8 cellular contexts compared by ENCODE assay signal in genomic region chr21:32278068-32278467, GRCh38. TPM values are rescaled to one million over a fixed set of nuclear protein-coding genes. Genes with fewer than 3 reads are reported as not detected.
DNase-seq lines count a peak whose midpoint lies in the region; ATAC-seq and TF ChIP-seq lines count a peak whose summit lies in the region.

No MANE protein-coding gene starts in this region.

- H3K9me3 ChIP-seq in PC-3 (ENCODE audit: low read length) (no peaks in the 10 kb centered on the region), endodermal cell (ENCODE audit: control insufficient read depth, low read length) (no peaks in the 10 kb centered on the region), osteoblast (ENCODE audit: low read depth, low read length) (no peaks in the 10 kb centered on the region)

- TF ChIP-seq CTCF in PC-3 (conservative IDR thresholded peaks at IDR 0.05; ENCODE audit: low read depth, low read length) (no peak), endodermal cell (conservative IDR thresholded peaks at IDR 0.05) (no peak), osteoblast (IDR thresholded peaks at IDR 0.05; ENCODE audit: extremely low read depth, low read depth, low read length) (no peak)

- H3K36me3 Mint-ChIP-seq in stimulated activated naive CD8-positive, alpha-beta T cell treated with anti-CD3 and anti-CD28 coated beads, Interleukin-15, Interleukin-2, amounts not matched to agents 100 ng/mL and 50 ng/mL, for 24 hours (ENCODE audit: low read depth) = peaks cover 15% of the 10 kb centered on the region
- peaks cover 17% of the 10 kb centered on the region for H3K36me3 Mint-ChIP-seq in endodermal cell (ENCODE audit: low read depth)

- H3F3A ChIP-seq in PC-3 (ENCODE audit: low read length, unreplicated experiment) = no peaks in the 10 kb centered on the region

- H3K4me3 Mint-ChIP-seq in stimulated activated naive CD8-positive, alpha-beta T cell treated with anti-CD3 and anti-CD28 coated beads, Interleukin-15, Interleukin-2, amounts not matched to agents 100 ng/mL and 50 ng/mL, for 24 hours = peak overlapping the region; percentile 99
- H3K4me3 Mint-ChIP-seq in endodermal cell = peak overlapping the region; percentile 96

- no peaks in the 10 kb centered on the region for H3K9me3 Mint-ChIP-seq in stimulated activated naive CD8-positive, alpha-beta T cell treated with anti-CD3 and anti-CD28 coated beads, Interleukin-15, Interleukin-2, amounts not matched to agents 100 ng/mL and 50 ng/mL, for 24 hours
- no peaks in the 10 kb centered on the region for H3K9me3 Mint-ChIP-seq in endodermal cell

- CTCF ChIA-PET in PC-3 (lab: Charles Lee) = no interaction called here

- H3K27me3 Mint-ChIP-seq in stimulated activated naive CD8-positive, alpha-beta T cell treated with anti-CD3 and anti-CD28 coated beads, Interleukin-15, Interleukin-2, amounts not matched to agents 100 ng/mL and 50 ng/mL, for 24 hours = no peaks in the 10 kb centered on the region
- no peaks in the 10 kb centered on the region for H3K27me3 Mint-ChIP-seq in endodermal cell (ENCODE audit: insufficient read depth)

- H3K4me2 ChIP-seq in PC-3 (ENCODE audit: low read length) (peak overlapping the region; percentile 85), osteoblast (ENCODE audit: insufficient read depth, low read length) (peak overlapping the region; percentile 98)

- no peak for DNase-seq in stimulated activated naive CD8-positive, alpha-beta T cell treated with anti-CD3 and anti-CD28 coated beads, Interleukin-15, Interleukin-2, amounts not matched to agents 100 U/mL and 50 U/mL, for 24 hours
- DNase-seq in PC-3 = peak; percentile 27
- DNase-seq in endodermal cell = no peak
- no peak for DNase-seq in osteoblast (ENCODE audit: insufficient read length, low spot score, missing footprints)
- no peak for DNase-seq in LoVo (ENCODE audit: low spot score)
- DNase-seq in NCI-H187 (lab: John Stamatoyannopoulos, UW) = no peak

- POLR2A ChIA-PET in PC-3 (lab: Charles Lee; ENCODE audit: unreplicated experiment) = interaction anchor here (0.6 kb wide), 1 partner anchor 1655 kb away, joined by 22 read pairs; no protein-coding TSS in a partner anchor

- ATAC-seq in stimulated activated naive CD8-positive, alpha-beta T cell treated with anti-CD3 and anti-CD28 coated beads, Interleukin-15, Interleukin-2, amounts not matched to agents 100 U/mL and 50 U/mL, for 24 hours = no peak
- peak; percentile 35 for ATAC-seq in PC-3
- ATAC-seq in GM19452 (IDR thresholded peaks at IDR 0.05; ENCODE audit: unreplicated experiment) = no peak

- peak overlapping the region; percentile 92 for H3K4me3 ChIP-seq in PC-3 (ENCODE audit: low read length)
- H3K4me3 ChIP-seq in endodermal cell (ENCODE audit: low read length) = peak overlapping the region; percentile 89
- peak overlapping the region; percentile 98 for H3K4me3 ChIP-seq in osteoblast (ENCODE audit: insufficient read depth, low read length)

- H3K27ac ChIP-seq in PC-3 (ENCODE audit: low read length) (no peak overlapping the region), endodermal cell (ENCODE audit: low read depth, low read length) (peak overlapping the region; percentile 70), osteoblast (ENCODE audit: low read depth, low read length) (peak overlapping the region; percentile 52)

- BruUV-seq in PC-3 (replicated peaks; lab: Mats Ljungman, UMichigan) = TSS peak; percentile 33

- H3K4me1 Mint-ChIP-seq in stimulated activated naive CD8-positive, alpha-beta T cell treated with anti-CD3 and anti-CD28 coated beads, Interleukin-15, Interleukin-2, amounts not matched to agents 100 ng/mL and 50 ng/mL, for 24 hours (ENCODE audit: low read depth) = peaks cover 29% of the 10 kb centered on the region
- peaks cover 2% of the 10 kb centered on the region for H3K4me1 Mint-ChIP-seq in endodermal cell

- H3K36me3 ChIP-seq in PC-3 (ENCODE audit: low read depth, low read length) (no peaks in the 10 kb centered on the region; the same call in 1 of the 2 replicates), endodermal cell (ENCODE audit: control insufficient read depth, insufficient read depth, low read length) (peaks cover 14% of the 10 kb centered on the region), osteoblast (ENCODE audit: insufficient read depth, low read length) (peaks cover 5% of the 10 kb centered on the region)

- peaks cover 33% of the 10 kb centered on the region for H3K79me2 ChIP-seq in PC-3 (ENCODE audit: low read length)
- peaks cover 24% of the 10 kb centered on the region for H3K79me2 ChIP-seq in osteoblast (ENCODE audit: insufficient read depth, low read length)

- H3K27me3 ChIP-seq in PC-3 (ENCODE audit: low read length) = no peaks in the 10 kb centered on the region
- H3K27me3 ChIP-seq in endodermal cell (ENCODE audit: control insufficient read depth, insufficient read depth, low read length, poor library complexity, severe bottlenecking) = no peaks in the 10 kb centered on the region
- H3K27me3 ChIP-seq in osteoblast (ENCODE audit: insufficient read depth, low read length) = no peaks in the 10 kb centered on the region

- peaks cover 14% of the 10 kb centered on the region for H3K4me1 ChIP-seq in PC-3 (ENCODE audit: insufficient read depth, low read length)
- no peaks in the 10 kb centered on the region for H3K4me1 ChIP-seq in endodermal cell (ENCODE audit: control insufficient read depth, insufficient read depth, low read length)
- H3K4me1 ChIP-seq in osteoblast (ENCODE audit: insufficient read depth, low read length) = peaks cover 17% of the 10 kb centered on the region

- H4K20me1 ChIP-seq in PC-3 (ENCODE audit: low read length) (no peaks in the 10 kb centered on the region), osteoblast (ENCODE audit: insufficient read depth, low read length) (no peaks in the 10 kb centered on the region)

- H3K9ac ChIP-seq in PC-3 (ENCODE audit: low read length) = peak overlapping the region; percentile 86
- peak overlapping the region; percentile 62 for H3K9ac ChIP-seq in endodermal cell (ENCODE audit: extremely low read depth, low read length, poor library complexity, severe bottlenecking)

- H3K9me2 ChIP-seq in PC-3 (replicated peaks; ENCODE audit: low read length) = no peaks in the 10 kb centered on the region

- 12 to 33% methylated on average over 1 to 6 of the region's 6 CpGs for WGBS in endodermal cell (ENCODE audit: insufficient coverage in 1 of 2, insufficient read length in 1 of 2), 2 experiments

- intact Hi-C loops in PC-3 (cut with micrococcal nuclease) = no loop called here

- peak overlapping the region; percentile 98 for H3K27ac Mint-ChIP-seq in stimulated activated naive CD8-positive, alpha-beta T cell treated with anti-CD3 and anti-CD28 coated beads, Interleukin-15, Interleukin-2, amounts not matched to agents 100 ng/mL and 50 ng/mL, for 24 hours
- H3K27ac Mint-ChIP-seq in endodermal cell = peak overlapping the region; percentile 89

- H2AFZ ChIP-seq in PC-3 (ENCODE audit: low read length) = peak overlapping the region; percentile 95
- peak overlapping the region; percentile 98 for H2AFZ ChIP-seq in osteoblast (ENCODE audit: low read length)

RNA-seq across cellular contexts. Expression of gene MIS18A, which starts 0.8 kb away (rescaled TPM):
- total RNA-seq in PC-3 (2014; rRNA removed) (42.0 and 54.5 TPM in 2 replicates), endodermal cell (10 to 100 TPM; 46.4 to 48.3 TPM), osteoblast (3.8 and 4.3 TPM in 2 replicates)
- 43.2 TPM for polyA plus RNA-seq in endodermal cell (2013, experiment 1 of 2)
- 39.6 TPM for polyA plus RNA-seq in endodermal cell (2013, experiment 2 of 2)

RNA-seq across cellular contexts. Expression of gene MRAP, which starts 20.6 kb away (rescaled TPM):
- total RNA-seq in PC-3 (2014; rRNA removed) (not detected in 2 replicates), endodermal cell (not detected), osteoblast (0.59 and 0.72 TPM in 2 replicates)
- not detected for polyA plus RNA-seq in endodermal cell (2013, experiment 1 of 2)
- not detected for polyA plus RNA-seq in endodermal cell (2013, experiment 2 of 2)
